8 cellular contexts compared by ENCODE assay signal in genomic region chr1:23916209-23917131, GRCh38. TPM values are rescaled to one million over a fixed set of nuclear protein-coding genes. Genes with fewer than 3 reads are reported as not detected.
A peak's percentile ranks its signal among the peaks of the same experiment; 100 is the strongest.
DNase-seq lines count a peak whose midpoint lies in the region; ATAC-seq and TF ChIP-seq lines count a peak whose summit lies in the region.

No MANE protein-coding gene starts in this region.

- CTCF ChIA-PET in Calu3 (lab: Charles Lee), result interaction anchor here (0.6 to 1.9 kb wide), 9 partner anchors 16 to 145 kb away, joined by 3 to 24 read pairs (median 4); partner anchors contain the start of genes LYPLA2 and PITHD1

- no TSS peak for BruUV-seq in Calu3 (replicated peaks; lab: Mats Ljungman, UMichigan)

- no peak overlapping the region for H3K4me3 ChIP-seq in MG63
- H3K4me3 ChIP-seq in brain microvascular endothelial cell (ENCODE audit: low read depth, low read length), result no peak overlapping the region
- H3K4me3 ChIP-seq in kidney epithelial cell (ENCODE audit: low read depth, low read length), result no peak overlapping the region

- no peaks in the 10 kb centered on the region for H3K27me3 Mint-ChIP-seq in Calu3 (ENCODE audit: unreplicated experiment)

- H3K9me3 ChIP-seq in MG63, result no peaks in the 10 kb centered on the region

- H3K36me3 ChIP-seq in MG63 (no peaks in the 10 kb centered on the region), brain microvascular endothelial cell (replicated peaks) (no peaks in the 10 kb centered on the region), kidney epithelial cell (ENCODE audit: control insufficient read depth, insufficient read depth, low read length) (no peaks in the 10 kb centered on the region)

- TF ChIP-seq CTCF in Calu3 (IDR thresholded peaks at IDR 0.05; ENCODE audit: unreplicated experiment) (peak; percentile 57), brain microvascular endothelial cell (IDR thresholded peaks at IDR 0.05; ENCODE audit: low read depth, low read length, missing control alignments) (peak; percentile 90), kidney epithelial cell (IDR thresholded peaks at IDR 0.05; ENCODE audit: insufficient read depth, low read length, poor library complexity, severe bottlenecking) (peak; percentile 80)

- peak; percentile 53 for ATAC-seq in GM21619 (IDR thresholded peaks at IDR 0.05; ENCODE audit: unreplicated experiment)
- no peak for ATAC-seq in GM18861 (IDR thresholded peaks at IDR 0.05; ENCODE audit: unreplicated experiment)

- H3K27ac ChIP-seq in brain microvascular endothelial cell, result no peak overlapping the region

- in situ Hi-C loops in brain microvascular endothelial cell (cut with HindIII; ENCODE audit: low pct_ligation_motif_present, low sequenced_read_pairs), result no loop called here

- H3K9me3 Mint-ChIP-seq in Calu3 (ENCODE audit: low read depth, unreplicated experiment), result no peaks in the 10 kb centered on the region

- no peaks in the 10 kb centered on the region for H3K4me1 Mint-ChIP-seq in Calu3 (ENCODE audit: low read depth, unreplicated experiment)

- H3K27me3 ChIP-seq in MG63 (no peaks in the 10 kb centered on the region), brain microvascular endothelial cell (replicated peaks) (no peaks in the 10 kb centered on the region), kidney epithelial cell (ENCODE audit: control insufficient read depth, insufficient read depth, low read length) (no peaks in the 10 kb centered on the region)

- H3K27ac Mint-ChIP-seq in Calu3 (ENCODE audit: unreplicated experiment), result no peak overlapping the region

- H3K36me3 Mint-ChIP-seq in Calu3 (ENCODE audit: insufficient read depth, unreplicated experiment), result no peaks in the 10 kb centered on the region

- DNase-seq in Calu3, result peak; percentile 74
- peak; percentile 48 for DNase-seq in MG63
- peak in 3 of 5 donors; percentile 18 to 41 (median 27) for DNase-seq in T-helper 1 cell
- peak; percentile 52 for DNase-seq in brain microvascular endothelial cell
- DNase-seq in kidney epithelial cell (ENCODE audit: low read depth), result peak; percentile 41
- peak; percentile 39 for DNase-seq in stimulated activated CD4-positive, alpha-beta T cell treated with anti-CD3 and anti-CD28 coated beads, Interleukin-4, amount 100 ng/mL, for 1 hour

- intact Hi-C loops in Calu3 (cut with micrococcal nuclease; ENCODE audit: unreplicated experiment), result loop anchor here (1.0 to 5.0 kb wide), 2 partner anchors 49 to 144 kb away; partner anchors contain the start of gene FUCA1

- H3K4me3 Mint-ChIP-seq in Calu3 (ENCODE audit: low read depth, unreplicated experiment), result no peak overlapping the region

RNA-seq across cellular contexts. Expression of gene CNR2, which starts 3.3 kb away (rescaled TPM):
- total RNA-seq in Calu3 (2022), result not detected in 2 replicates
- not detected in 2 replicates for total RNA-seq in MG63 (2014; rRNA removed; shearing (Covaris generic); ENCODE audit: low replicate concordance)
- not detected in 2 replicates for total RNA-seq in kidney epithelial cell

RNA-seq across cellular contexts. Expression of gene PNRC2, which starts 43.2 kb away (rescaled TPM):
- total RNA-seq in Calu3 (2022) (57.9 and 59.0 TPM in 2 replicates), kidney epithelial cell (95.9 and 102 TPM in 2 replicates)
- 36.5 and 47.0 TPM in 2 replicates for total RNA-seq in MG63 (2014; rRNA removed; shearing (Covaris generic); ENCODE audit: low replicate concordance)

RNA-seq across cellular contexts. Expression of gene FUCA1, which starts 48.4 kb away (rescaled TPM):
- 17.2 and 22.9 TPM in 2 replicates for total RNA-seq in Calu3 (2022)
- 9.5 and 9.8 TPM in 2 replicates for total RNA-seq in MG63 (2014; rRNA removed; shearing (Covaris generic); ENCODE audit: low replicate concordance)
- total RNA-seq in kidney epithelial cell, result 37.6 and 40.7 TPM in 2 replicates
